12 cellular contexts compared by ENCODE assay signal in the genomic region with DNA sequence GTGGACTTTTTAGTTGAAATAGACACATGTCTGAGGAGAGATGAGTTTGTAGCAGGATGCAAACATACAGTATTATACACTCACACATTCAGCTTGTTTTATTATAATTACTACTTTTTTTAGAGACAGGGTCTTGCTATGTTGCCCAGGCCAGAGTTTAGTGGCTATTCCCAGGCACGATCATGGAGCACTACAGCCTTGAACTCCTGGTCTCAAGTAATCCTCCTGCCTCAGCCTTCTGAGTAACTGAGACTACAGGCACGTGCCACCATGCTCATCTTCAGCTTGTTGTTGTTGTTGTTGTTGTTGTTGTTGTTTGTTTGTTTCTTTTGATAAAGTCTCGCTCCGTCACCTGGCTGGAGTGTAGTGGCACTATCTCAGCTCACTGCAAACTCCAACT.
DNase-seq lines count a peak whose midpoint lies in the region; ATAC-seq and TF ChIP-seq lines count a peak whose summit lies in the region.
"Had no signal": no experiment of that assay in that cellular context is flagged by ENCODE, and none has a peak within 500 bp of the region (broad histone marks: within the 10 kb centered on the region; RNA-seq: fewer than 3 reads in every experiment).

No MANE protein-coding gene starts in this region.

- H4K5ac ChIP-seq in IMR-90 (ENCODE audit: low read depth, low read length): peak overlapping the region; percentile 61

- H3K14ac ChIP-seq in IMR-90 (replicated peaks; ENCODE audit: low read depth, low read length) (0 out of 2 replicates have a peak overlapping the region, but pooled peaks have one; percentile 56), mesenchymal stem cell (ENCODE audit: low read length in 2 of 2) (no peak overlapping the region)

- H3K4me2 ChIP-seq in GM23248 (ENCODE audit: unreplicated experiment) (peak overlapping the region; percentile 68), IMR-90 (ENCODE audit: low read depth, low read length) (no peak overlapping the region), mesenchymal stem cell (ENCODE audit: low read length, poor library complexity, severe bottlenecking) (no peak overlapping the region), skeletal muscle satellite cell (ENCODE audit: low read length) (peak overlapping the region; percentile 36)

- peak overlapping the region in 1 of 2 experiments; percentile 86 for H2BK12ac ChIP-seq in mesenchymal stem cell (ENCODE audit: low read length in 2 of 2)

- H3K36me3 ChIP-seq in GM23248 (ENCODE audit: low read depth) (no peaks in the 10 kb centered on the region), IMR-90 (ENCODE audit: control insufficient read depth, insufficient read depth, low read length) (no peaks in the 10 kb centered on the region), mesenchymal stem cell (ENCODE audit: control insufficient read depth in 1 of 2, insufficient read depth in 2 of 2, low read depth in 1 of 2, low read length in 2 of 2) (no peaks in the 10 kb centered on the region), skeletal muscle satellite cell (ENCODE audit: insufficient read depth, low read length) (no peaks in the 10 kb centered on the region)

- peak overlapping the region; percentile 85 for H2BK5ac ChIP-seq in IMR-90 (ENCODE audit: low read depth, low read length, poor library complexity, severe bottlenecking)
- no peak overlapping the region for H2BK5ac ChIP-seq in mesenchymal stem cell (ENCODE audit: low read depth, low read length, poor library complexity, severe bottlenecking)

- H3K4me3 ChIP-seq in GM23248: 0 out of 2 replicates have a peak overlapping the region, but pooled peaks have one; percentile 13
- H3K4me3 ChIP-seq in IMR-90 (ENCODE audit: insufficient read depth, low read depth, low read length): no peak overlapping the region
- H3K4me3 ChIP-seq in mesenchymal stem cell (ENCODE audit: insufficient read depth in 1 of 2, low read depth in 1 of 2, low read length in 2 of 2): no peak overlapping the region
- no peak overlapping the region for H3K4me3 ChIP-seq in skeletal muscle satellite cell (ENCODE audit: low read length)

- TF ChIP-seq CTCF in IMR-90 (conservative IDR thresholded peaks at IDR 0.05; ENCODE audit: low read depth, low read length): no peak

- 83 to 85% methylated on average over 4 of the region's 4 CpGs for WGBS in GM23248 (ENCODE audit: low coverage in 1 of 2, low lambda C conversion rate in 2 of 2, missing lambda C conversion rate in 2 of 2), 2 experiments
- WGBS in IMR-90 (ENCODE audit: extremely low coverage in 2 of 2, insufficient read length in 1 of 2), 2 experiments: no CpG with 5 or more reads among the region's 4 CpGs
- WGBS in mesenchymal stem cell: 100% methylated on average over 2 of the region's 4 CpGs

- TF ChIP-seq POLR2A in IMR-90 (IDR thresholded peaks at IDR 0.05; ENCODE audit: low read depth, low read length): no peak

- H3K23ac ChIP-seq in IMR-90 (ENCODE audit: low read depth, low read length): peak overlapping the region; percentile 47
- H3K23ac ChIP-seq in mesenchymal stem cell (ENCODE audit: low read length in 2 of 2): no peak overlapping the region

- H2BK15ac ChIP-seq in IMR-90 (ENCODE audit: low read depth, low read length): peak overlapping the region; percentile 90; the same call in 2 of the 3 replicates
- no peak overlapping the region for H2BK15ac ChIP-seq in mesenchymal stem cell (ENCODE audit: low read depth, poor library complexity, severe bottlenecking)

- intact Hi-C loops in IMR-90 (cut with micrococcal nuclease): loop anchor here (1.0 to 2.0 kb wide), 3 partner anchors 13 to 94 kb away; partner anchors contain the start of gene ACSL4

- no TSS peak for BruUV-seq in IMR-90 (replicated peaks; lab: Mats Ljungman, UMichigan)

- H3K27me3 ChIP-seq in GM23248 (replicated peaks; ENCODE audit: insufficient read depth): no peaks in the 10 kb centered on the region
- H3K27me3 ChIP-seq in IMR-90 (ENCODE audit: control insufficient read depth, insufficient read depth, low read length): peaks cover 2% of the 10 kb centered on the region
- peaks cover 0 to 19% of the 10 kb centered on the region in 2 experiments for H3K27me3 ChIP-seq in mesenchymal stem cell (ENCODE audit: control insufficient read depth in 1 of 2, insufficient read depth in 1 of 2, low read length in 2 of 2)
- H3K27me3 ChIP-seq in skeletal muscle satellite cell (ENCODE audit: control insufficient read depth, insufficient read depth, low read length): peaks cover 6% of the 10 kb centered on the region

- no peak for TF ChIP-seq RAD21 in IMR-90 (IDR thresholded peaks at IDR 0.05; ENCODE audit: low read length)

- peaks cover 13% of the 10 kb centered on the region for H3F3A ChIP-seq in GM23248 (ENCODE audit: insufficient read depth)

- in situ Hi-C loops in GM23248 (cut with MboI) (no loop called here), IMR-90 (cut with MboI; ENCODE audit: low sequenced_read_pairs) (no loop called here)

- H3K27ac ChIP-seq in GM23248: 0 out of 2 replicates have a peak overlapping the region, but pooled peaks have one; percentile 71
- H3K27ac ChIP-seq in IMR-90 (ENCODE audit: insufficient read depth, low read length): peak overlapping the region; percentile 91
- H3K27ac ChIP-seq in mesenchymal stem cell (ENCODE audit: low read length, poor library complexity, severe bottlenecking): peak overlapping the region; percentile 64

- no peaks in the 10 kb centered on the region for H3K9me2 ChIP-seq in GM23248 (ENCODE audit: insufficient read depth)

- no peaks in the 10 kb centered on the region for H3K79me1 ChIP-seq in IMR-90 (ENCODE audit: low read depth in 1 of 2, low read length in 2 of 2)
- H3K79me1 ChIP-seq in mesenchymal stem cell (replicated peaks; ENCODE audit: low read length, poor library complexity, severe bottlenecking): no peaks in the 10 kb centered on the region

- H3K4ac ChIP-seq in IMR-90 (ENCODE audit: low read depth, low read length) (peak overlapping the region; percentile 94), mesenchymal stem cell (ENCODE audit: low read depth in 1 of 2, low read length in 2 of 2) (peak overlapping the region in 1 of 2 experiments; percentile 37)

- H4K8ac ChIP-seq in IMR-90 (ENCODE audit: low read depth in 2 of 2, low read length in 2 of 2) (peak overlapping the region; percentile 31 to 67; a peak in 3 of 4 replicates), mesenchymal stem cell (ENCODE audit: low read length) (peak overlapping the region; percentile 84)

- POLR2A ChIA-PET in IMR-90 (lab: Charles Lee; ENCODE audit: unreplicated experiment): no interaction called here

- no peak overlapping the region for H2AFZ ChIP-seq in GM23248
- H2AFZ ChIP-seq in IMR-90 (replicated peaks; ENCODE audit: low read length, poor library complexity): no peak overlapping the region
- H2AFZ ChIP-seq in mesenchymal stem cell (ENCODE audit: low read depth, low read length): no peak overlapping the region

- H2AK9ac ChIP-seq in IMR-90 (replicated peaks; ENCODE audit: low read depth, low read length, poor library complexity): no peak overlapping the region

- H3K9me1 ChIP-seq in IMR-90 (ENCODE audit: insufficient read depth, low read length): peaks cover 13% of the 10 kb centered on the region

- H3K18ac ChIP-seq in IMR-90 (ENCODE audit: low read depth, low read length) (peak overlapping the region; percentile 95), mesenchymal stem cell (ENCODE audit: low read depth in 1 of 2, low read length in 2 of 2) (peak overlapping the region; percentile 80 to 83)

- H3K4me1 ChIP-seq in GM23248 (ENCODE audit: insufficient read depth): peaks cover 25% of the 10 kb centered on the region
- peaks cover 13% of the 10 kb centered on the region for H3K4me1 ChIP-seq in IMR-90 (ENCODE audit: control insufficient read depth, insufficient read depth, low read length)
- H3K4me1 ChIP-seq in mesenchymal stem cell (ENCODE audit: control insufficient read depth, insufficient read depth, low read depth, low read length): peaks cover 11% of the 10 kb centered on the region
- H3K4me1 ChIP-seq in skeletal muscle satellite cell (ENCODE audit: control insufficient read depth, insufficient read depth, low read length): peaks cover 29% of the 10 kb centered on the region

- CTCF ChIA-PET in IMR-90 (lab: Yijun Ruan, JAX): interaction anchor here (0.7 to 1.8 kb wide), 7 partner anchors 11 to 115 kb away, joined by 3 to 9 read pairs (median 4); no protein-coding TSS in a partner anchor

- H4K20me1 ChIP-seq in GM23248 (ENCODE audit: insufficient read depth) (no peaks in the 10 kb centered on the region), IMR-90 (ENCODE audit: insufficient read depth, low read length) (peaks cover 4% of the 10 kb centered on the region; the same call in 1 of the 2 replicates)

- H2BK20ac ChIP-seq in IMR-90 (ENCODE audit: low read depth, low read length): peak overlapping the region; percentile 78

- DNase-seq in GM23248: no peak
- DNase-seq in IMR-90: no peak
- DNase-seq in mesenchymal stem cell: no peak
- DNase-seq in NCI-H524 treated with DMSO at 0.1 percent for 48 hours (lab: John Stamatoyannopoulos, UW): no peak
- no peak for DNase-seq in amygdala (lab: John Stamatoyannopoulos, UW)
- DNase-seq: CD8-positive, alpha-beta T cell; COR-L47; DMS153; DND-41; GDM1 had no signal

- ATAC-seq in IMR-90 (ENCODE audit: low read depth) (no peak), GM21576 (IDR thresholded peaks at IDR 0.05; ENCODE audit: unreplicated experiment) (no peak)
- ATAC-seq: CD8-positive, alpha-beta T cell had no signal

- H3K9ac ChIP-seq in GM23248: no peak overlapping the region
- H3K9ac ChIP-seq in IMR-90 (ENCODE audit: low read depth, low read length): no peak overlapping the region
- H3K9ac ChIP-seq in mesenchymal stem cell (ENCODE audit: low read length): no peak overlapping the region
- no peak overlapping the region for H3K9ac ChIP-seq in skeletal muscle satellite cell (ENCODE audit: low read depth, low read length)

- H4K91ac ChIP-seq in IMR-90 (ENCODE audit: insufficient read depth, low read depth, low read length) (peak overlapping the region; percentile 73), mesenchymal stem cell (ENCODE audit: low read length) (no peak overlapping the region)

- no peaks in the 10 kb centered on the region for H3K79me2 ChIP-seq in GM23248 (ENCODE audit: insufficient read depth)

- H3K9me3 ChIP-seq in GM23248 (ENCODE audit: low read depth): no peaks in the 10 kb centered on the region
- no peaks in the 10 kb centered on the region for H3K9me3 ChIP-seq in IMR-90 (ENCODE audit: control insufficient read depth, insufficient read depth, low read length)
- H3K9me3 ChIP-seq in mesenchymal stem cell (ENCODE audit: control insufficient read depth, low read length): no peaks in the 10 kb centered on the region
- H3K9me3 ChIP-seq in skeletal muscle satellite cell (replicated peaks; ENCODE audit: low read length): no peaks in the 10 kb centered on the region

- no peak overlapping the region for H3K56ac ChIP-seq in IMR-90 (ENCODE audit: extremely low read depth, insufficient read depth, low read length)

- peak overlapping the region; percentile 90 for H2BK120ac ChIP-seq in IMR-90 (ENCODE audit: low read depth, low read length)
- H2BK120ac ChIP-seq in mesenchymal stem cell (ENCODE audit: low read depth, low read length): no peak overlapping the region

- dilution Hi-C loops in IMR-90 (cut with HindIII; ENCODE audit: low sequenced_read_pairs, unreplicated experiment): no loop called here

- H2AK5ac ChIP-seq in IMR-90 (ENCODE audit: low read depth, low read length) (peak overlapping the region; percentile 97), mesenchymal stem cell (ENCODE audit: low read length, severe bottlenecking) (no peak overlapping the region)

TF ChIP-seq in IMR-90, 13 proteins besides CTCF, POLR2A, EP300 and RAD21 (continues in another document):
- no peak for TF ChIP-seq BHLHE40 (IDR thresholded peaks at IDR 0.05; ENCODE audit: low read depth, low read length)

Comparison
In these comparisons a context has a peak if more than half of its experiments do, and no peak if none do; other contexts are left out.
1. H3K4me2 ChIP-seq: peak in GM23248 (single experiment) and skeletal muscle satellite cell (single experiment); none in IMR-90 (single experiment) and mesenchymal stem cell (single experiment).
2. Peak in every context shown above with its lines, with median percentiles within 50 percentile points of each other: H3K27ac ChIP-seq.